ENCODE assay signal across 22 cellular contexts in the genomic region with DNA sequence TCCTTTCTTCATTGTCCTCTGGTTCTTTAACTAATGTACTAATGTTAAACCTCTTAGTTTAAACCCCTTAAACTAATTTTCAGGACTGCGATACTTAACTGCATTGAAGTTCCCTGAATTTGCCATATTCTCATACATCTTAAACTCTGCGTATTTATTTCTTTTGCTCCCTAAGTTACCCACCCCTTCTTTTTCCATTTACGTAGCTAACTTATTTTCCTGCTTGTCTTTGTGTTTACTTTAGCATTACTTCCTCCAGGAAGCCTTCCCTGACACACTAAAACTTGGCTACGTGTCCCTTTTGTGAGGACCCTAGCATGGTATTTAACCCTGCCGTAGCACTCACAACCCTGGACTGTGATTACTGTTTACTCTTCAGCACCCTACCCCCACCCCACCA.
"Had no signal": no experiment of that assay in that cellular context is flagged by ENCODE, and none has a peak within 500 bp of the region (broad histone marks: within the 10 kb centered on the region; RNA-seq: fewer than 3 reads in every experiment).

No MANE protein-coding gene starts in this region.

- DNase-seq: activated CD4-positive, alpha-beta T cell treated with anti-CD3 and anti-CD28 coated beads, Interleukin-2, amount 10 ng/mL, durations not matched to agents 7 days and 5 days; activated CD4-positive, CD25-positive, alpha-beta regulatory T cell treated with anti-CD3 and anti-CD28 coated beads, Interleukin-2, amount 50 U/mL, for 72 hours; activated CD8-positive, alpha-beta memory T cell treated with anti-CD3 and anti-CD28 coated beads, Interleukin-2, amount 50 U/mL, for 4 hours; activated T-cell treated with anti-CD3 and anti-CD28 coated beads, Interleukin-2, amount 50 U/mL, for 24 hours; amniotic stem cell; erythroblast; foreskin keratinocyte; left ventricle myocardium superior; nucleus accumbens; right lobe of liver; SK-N-SH; stimulated activated CD4-positive, alpha-beta T cell treated with anti-CD3 and anti-CD28 coated beads, Interleukin-1b, Interleukin-23, amount 100 ng/mL, for 48 hours; stimulated activated naive B cell treated with anti-CD40 and anti-IgM and Interleukin-4, amounts not matched to agents 10 μg/mL and 1 μg/mL and 100 μg/mL, for 72 hours had no signal

- H3K4me2 ChIP-seq: SK-N-SH had no signal

- H3K27ac ChIP-seq: breast epithelium, foreskin keratinocyte, right lobe of liver, skin epidermis, thoracic aorta, vagina had no signal

- H3K27me3 Mint-ChIP-seq: activated CD4-positive, alpha-beta T cell treated with anti-CD3 and anti-CD28 coated beads, Interleukin-2, amount 10 ng/mL, durations not matched to agents 7 days and 5 days; activated T-cell treated with anti-CD3 and anti-CD28 coated beads, Interleukin-2, amount 50 U/mL, for 24 hours; activated T-helper 17 cell treated with anti-CD3 and anti-CD28 coated beads, Interleukin-2, amount 50 U/mL, for 72 hours; central memory CD8-positive, alpha-beta T cell; stimulated activated naive B cell treated with anti-CD40 and anti-IgM and Interleukin-4, amounts not matched to agents 10 μg/mL and 1 μg/mL and 100 μg/mL, for 72 hours; type B pancreatic cell had no signal

- H3K4me3 ChIP-seq: breast epithelium, right lobe of liver, skin epidermis, thoracic aorta, vagina had no signal

- H3K4me1 Mint-ChIP-seq: stimulated activated naive B cell treated with anti-CD40 and anti-IgM and Interleukin-4, amounts not matched to agents 10 μg/mL and 1 μg/mL and 100 μg/mL, for 72 hours had no signal

- H3K27ac Mint-ChIP-seq: activated CD4-positive, alpha-beta T cell treated with anti-CD3 and anti-CD28 coated beads, Interleukin-2, amount 10 ng/mL, durations not matched to agents 7 days and 5 days; activated naive CD4-positive, alpha-beta T cell treated with anti-CD3 and anti-CD28 coated beads, Interleukin-2, amount 50 U/mL, for 72 hours; activated T-helper 17 cell treated with anti-CD3 and anti-CD28 coated beads, Interleukin-2, amount 50 U/mL, for 72 hours; mesothelial cell of epicardium; type B pancreatic cell had no signal

- H3K4me1 ChIP-seq: breast epithelium, foreskin keratinocyte, right lobe of liver, vagina had no signal

- H3K9me2 ChIP-seq: SK-N-SH had no signal

- H3K9me3 ChIP-seq: breast epithelium, right lobe of liver, SK-N-SH, thoracic aorta, vagina had no signal

- H3K27me3 ChIP-seq: breast epithelium, foreskin keratinocyte, right lobe of liver, vagina had no signal

- H3K9me3 Mint-ChIP-seq: activated CD4-positive, alpha-beta T cell treated with anti-CD3 and anti-CD28 coated beads, Interleukin-2, amount 10 ng/mL, durations not matched to agents 7 days and 5 days; activated naive CD4-positive, alpha-beta T cell treated with anti-CD3 and anti-CD28 coated beads, Interleukin-2, amount 50 U/mL, for 72 hours; activated T-cell treated with anti-CD3 and anti-CD28 coated beads, Interleukin-2, amount 50 U/mL, for 24 hours; activated T-helper 17 cell treated with anti-CD3 and anti-CD28 coated beads, Interleukin-2, amount 50 U/mL, for 72 hours; central memory CD8-positive, alpha-beta T cell; mesothelial cell of epicardium; stimulated activated naive B cell treated with anti-CD40 and anti-IgM and Interleukin-4, amounts not matched to agents 10 μg/mL and 1 μg/mL and 100 μg/mL, for 72 hours; type B pancreatic cell had no signal

- H3K4me3 Mint-ChIP-seq: activated CD4-positive, alpha-beta T cell treated with anti-CD3 and anti-CD28 coated beads, Interleukin-2, amount 10 ng/mL, durations not matched to agents 7 days and 5 days; activated T-cell treated with anti-CD3 and anti-CD28 coated beads, Interleukin-2, amount 50 U/mL, for 24 hours; activated T-helper 17 cell treated with anti-CD3 and anti-CD28 coated beads, Interleukin-2, amount 50 U/mL, for 72 hours; central memory CD8-positive, alpha-beta T cell; mesothelial cell of epicardium; stimulated activated naive B cell treated with anti-CD40 and anti-IgM and Interleukin-4, amounts not matched to agents 10 μg/mL and 1 μg/mL and 100 μg/mL, for 72 hours; type B pancreatic cell had no signal

- ATAC-seq: activated naive CD4-positive, alpha-beta T cell treated with anti-CD3 and anti-CD28 coated beads, Interleukin-2, amount 50 U/mL, for 72 hours; activated T-helper 17 cell treated with anti-CD3 and anti-CD28 coated beads, Interleukin-2, amount 50 U/mL, for 72 hours; foreskin keratinocyte; left ventricle myocardium superior; right lobe of liver; stimulated activated naive B cell treated with anti-CD40 and anti-IgM and Interleukin-4, amounts not matched to agents 10 μg/mL and 1 μg/mL and 100 μg/mL, for 72 hours had no signal
